2 cellular contexts compared by ENCODE assay signal in the genomic region with DNA sequence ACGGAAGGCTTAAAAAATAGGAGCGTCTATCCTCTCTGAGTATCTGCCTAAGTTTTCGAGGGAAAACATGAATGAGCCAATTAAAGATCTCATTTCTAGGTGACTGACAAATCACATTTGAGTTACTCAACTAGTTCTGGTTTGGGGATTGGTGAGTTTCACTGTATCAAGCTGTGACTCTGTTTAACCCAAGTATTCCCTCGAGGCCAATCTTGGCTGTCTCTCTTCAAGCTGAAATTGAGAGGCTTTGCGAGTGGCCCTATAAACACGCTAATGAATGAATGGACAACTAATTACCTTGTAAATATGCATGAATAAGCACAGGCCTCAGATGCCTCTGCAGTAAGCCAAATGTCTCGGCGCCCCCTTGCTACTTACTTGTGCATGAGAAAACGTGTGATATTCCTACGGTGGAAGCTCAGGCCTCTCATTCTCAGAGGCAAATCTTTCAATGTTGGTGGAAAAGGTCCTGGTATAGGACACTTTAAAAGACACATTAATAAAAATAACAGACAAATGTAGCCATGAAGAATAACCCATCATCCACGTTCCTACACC.
TF ChIP-seq lines count a peak whose summit lies in the region.

No MANE protein-coding gene starts in this region.

TF ChIP-seq in SK-N-SH, 30 proteins besides CTCF, POLR2A, EP300 and RAD21 (continued from another document):
- TF ChIP-seq MEF2A (IDR thresholded peaks at IDR 0.05; ENCODE audit: borderline replicate concordance, low read depth), result no peak
- no peak for TF ChIP-seq TEAD4 (IDR thresholded peaks at IDR 0.05; ENCODE audit: borderline replicate concordance, insufficient read depth)
- TF ChIP-seq ELF1 (IDR thresholded peaks at IDR 0.05), result no peak
- TF ChIP-seq TAF1 (IDR thresholded peaks at IDR 0.05; ENCODE audit: borderline replicate concordance, low read depth, low read length), result no peak
- no peak for TF ChIP-seq MXI1 (IDR thresholded peaks at IDR 0.05; ENCODE audit: low read depth, low read length)

TF ChIP-seq in SK-N-SH treated with all-trans-retinoic acid at 6 μM for 48 hours, 23 proteins besides CTCF, POLR2A, EP300 and RAD21 (continued from another document):
- TF ChIP-seq, protein P1, sequence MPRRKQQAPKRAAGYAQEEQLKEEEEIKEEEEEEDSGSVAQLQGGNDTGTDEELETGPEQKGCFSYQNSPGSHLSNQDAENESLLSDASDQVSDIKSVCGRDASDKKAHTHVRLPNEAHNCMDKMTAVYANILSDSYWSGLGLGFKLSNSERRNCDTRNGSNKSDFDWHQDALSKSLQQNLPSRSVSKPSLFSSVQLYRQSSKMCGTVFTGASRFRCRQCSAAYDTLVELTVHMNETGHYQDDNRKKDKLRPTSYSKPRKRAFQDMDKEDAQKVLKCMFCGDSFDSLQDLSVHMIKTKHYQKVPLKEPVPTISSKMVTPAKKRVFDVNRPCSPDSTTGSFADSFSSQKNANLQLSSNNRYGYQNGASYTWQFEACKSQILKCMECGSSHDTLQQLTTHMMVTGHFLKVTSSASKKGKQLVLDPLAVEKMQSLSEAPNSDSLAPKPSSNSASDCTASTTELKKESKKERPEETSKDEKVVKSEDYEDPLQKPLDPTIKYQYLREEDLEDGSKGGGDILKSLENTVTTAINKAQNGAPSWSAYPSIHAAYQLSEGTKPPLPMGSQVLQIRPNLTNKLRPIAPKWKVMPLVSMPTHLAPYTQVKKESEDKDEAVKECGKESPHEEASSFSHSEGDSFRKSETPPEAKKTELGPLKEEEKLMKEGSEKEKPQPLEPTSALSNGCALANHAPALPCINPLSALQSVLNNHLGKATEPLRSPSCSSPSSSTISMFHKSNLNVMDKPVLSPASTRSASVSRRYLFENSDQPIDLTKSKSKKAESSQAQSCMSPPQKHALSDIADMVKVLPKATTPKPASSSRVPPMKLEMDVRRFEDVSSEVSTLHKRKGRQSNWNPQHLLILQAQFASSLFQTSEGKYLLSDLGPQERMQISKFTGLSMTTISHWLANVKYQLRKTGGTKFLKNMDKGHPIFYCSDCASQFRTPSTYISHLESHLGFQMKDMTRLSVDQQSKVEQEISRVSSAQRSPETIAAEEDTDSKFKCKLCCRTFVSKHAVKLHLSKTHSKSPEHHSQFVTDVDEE (CRISPR knock-in tag; IDR thresholded peaks at IDR 0.05), result no peak
- TF ChIP-seq TOX (CRISPR knock-in tag; IDR thresholded peaks at IDR 0.05; ENCODE audit: borderline replicate concordance) (no peak), ZC3H10 (CRISPR knock-in tag; IDR thresholded peaks at IDR 0.05) (no peak), GLIS3 (CRISPR knock-in tag; IDR thresholded peaks at IDR 0.05) (no peak), ZFP3 (CRISPR knock-in tag; IDR thresholded peaks at IDR 0.05) (no peak), ARNTL (CRISPR knock-in tag; IDR thresholded peaks at IDR 0.05; ENCODE audit: borderline replicate concordance, low read depth) (no peak), SNAI2 (CRISPR knock-in tag; IDR thresholded peaks at IDR 0.05) (no peak)
TF ChIP-seq in SK-N-SH treated with all-trans-retinoic acid at 6 μM for 48 hours: peak in this region for 0.
